20 cellular contexts compared by ENCODE assay signal in the genomic region with DNA sequence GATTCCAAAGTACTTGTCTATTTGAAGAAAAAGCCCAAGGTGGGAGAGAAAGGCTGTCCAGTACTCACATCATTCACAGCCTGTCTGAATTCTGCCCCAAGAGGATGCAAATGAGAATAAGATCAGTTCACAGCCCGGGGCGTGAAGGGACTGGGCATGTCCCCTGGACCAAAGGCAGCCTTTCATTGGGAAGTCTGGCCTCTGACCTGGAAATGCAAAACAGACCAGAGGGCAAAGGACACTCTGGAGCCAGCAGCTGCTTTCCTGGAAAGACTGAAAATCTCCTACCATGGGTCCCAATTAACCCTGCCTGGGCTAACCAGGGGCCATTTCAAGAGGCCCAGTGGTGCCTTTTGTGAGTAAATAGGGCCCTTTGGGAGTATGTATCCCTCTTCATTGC.
"Had no signal": no experiment of that assay in that cellular context is flagged by ENCODE, and none has a peak within 500 bp of the region (broad histone marks: within the 10 kb centered on the region; RNA-seq: fewer than 3 reads in every experiment).

No MANE protein-coding gene starts in this region.

- ATAC-seq: activated CD8-positive, alpha-beta T cell treated with anti-CD3 and anti-CD28 coated beads, Interleukin-2, amount 10 ng/mL, durations not matched to agents 7 days and 5 days; heart left ventricle; right cardiac atrium; stimulated activated naive B cell treated with anti-CD40 and anti-IgM and Interleukin-4, amounts not matched to agents 10 μg/mL and 1 μg/mL and 100 μg/mL, for 72 hours; T-cell had no signal

- H3K27ac Mint-ChIP-seq: activated CD8-positive, alpha-beta T cell treated with anti-CD3 and anti-CD28 coated beads, Interleukin-2, amount 10 ng/mL, durations not matched to agents 7 days and 5 days; activated T-helper 1 cell treated with anti-CD3 and anti-CD28 coated beads, Interleukin-12 subunit alpha, Interleukin-12 subunit beta, Interleukin-2, Interleukin-4 antibody, amounts not matched to agents 30 ng/mL and 10 ng/mL and 1 ng/mL, durations not matched to agents 14 hours and 24 hours and 36 hours; stimulated activated naive B cell treated with anti-CD40 and anti-IgM and Interleukin-4, amounts not matched to agents 10 μg/mL and 1 μg/mL and 100 μg/mL, for 72 hours; T-cell had no signal

- DNase-seq: activated CD4-positive, alpha-beta T cell treated with anti-CD3 and anti-CD28 coated beads for 4 hours; activated CD8-positive, alpha-beta memory T cell treated with anti-CD3 and anti-CD28 coated beads, Interleukin-2, amount 50 U/mL, for 48 hours; activated CD8-positive, alpha-beta T cell treated with anti-CD3 and anti-CD28 coated beads, Interleukin-2, amount 10 ng/mL, durations not matched to agents 7 days and 5 days; activated naive CD4-positive, alpha-beta T cell; aorta; foreskin melanocyte; heart left ventricle; left lung; mesenchymal stem cell; right cardiac atrium; spleen; stimulated activated CD4-positive, alpha-beta T cell treated with anti-CD3 and anti-CD28 coated beads, Interleukin-2, amount 100 ng/mL, for 24 hours; stimulated activated naive B cell treated with anti-CD40 and anti-IgM and Interleukin-4, amounts not matched to agents 10 μg/mL and 1 μg/mL and 100 μg/mL, for 72 hours; T-cell; T1000; upper lobe of left lung had no signal

- H3K27ac ChIP-seq: heart left ventricle, left lung, parathyroid adenoma, upper lobe of left lung had no signal

- H3K4me1 Mint-ChIP-seq: stimulated activated naive B cell treated with anti-CD40 and anti-IgM and Interleukin-4, amounts not matched to agents 10 μg/mL and 1 μg/mL and 100 μg/mL, for 72 hours; T-cell had no signal

- H3K9ac ChIP-seq: parathyroid adenoma had no signal

- H3K27me3 ChIP-seq: heart left ventricle, left lung, spleen, upper lobe of left lung had no signal

- H3K4me1 ChIP-seq: heart left ventricle, left lung, parathyroid adenoma had no signal

- H3K36me3 ChIP-seq: heart left ventricle, left lung, spleen, upper lobe of left lung had no signal

- H2AFZ ChIP-seq: parathyroid adenoma had no signal

- H3K4me3 Mint-ChIP-seq: activated CD8-positive, alpha-beta T cell treated with anti-CD3 and anti-CD28 coated beads, Interleukin-2, amount 10 ng/mL, durations not matched to agents 7 days and 5 days; activated T-helper 1 cell treated with anti-CD3 and anti-CD28 coated beads, Interleukin-12 subunit alpha, Interleukin-12 subunit beta, Interleukin-2, Interleukin-4 antibody, amounts not matched to agents 30 ng/mL and 10 ng/mL and 1 ng/mL, durations not matched to agents 14 hours and 24 hours and 36 hours; stimulated activated naive B cell treated with anti-CD40 and anti-IgM and Interleukin-4, amounts not matched to agents 10 μg/mL and 1 μg/mL and 100 μg/mL, for 72 hours; T-cell had no signal

- H3K9me3 Mint-ChIP-seq: activated T-helper 1 cell treated with anti-CD3 and anti-CD28 coated beads, Interleukin-12 subunit alpha, Interleukin-12 subunit beta, Interleukin-2, Interleukin-4 antibody, amounts not matched to agents 30 ng/mL and 10 ng/mL and 1 ng/mL, durations not matched to agents 14 hours and 24 hours and 36 hours; T-cell had no signal

- H3K9me3 ChIP-seq: heart left ventricle, left lung, spleen, upper lobe of left lung had no signal

- H3K79me2 ChIP-seq: parathyroid adenoma had no signal

- H3K4me3 ChIP-seq: heart left ventricle, left lung, spleen, upper lobe of left lung had no signal

- FAIRE-seq: bronchial epithelial cell, endothelial cell of umbilical vein had no signal

- H3K36me3 Mint-ChIP-seq: stimulated activated naive B cell treated with anti-CD40 and anti-IgM and Interleukin-4, amounts not matched to agents 10 μg/mL and 1 μg/mL and 100 μg/mL, for 72 hours; T-cell had no signal
